1 cellular context compared by ENCODE assay signal in the genomic region with DNA sequence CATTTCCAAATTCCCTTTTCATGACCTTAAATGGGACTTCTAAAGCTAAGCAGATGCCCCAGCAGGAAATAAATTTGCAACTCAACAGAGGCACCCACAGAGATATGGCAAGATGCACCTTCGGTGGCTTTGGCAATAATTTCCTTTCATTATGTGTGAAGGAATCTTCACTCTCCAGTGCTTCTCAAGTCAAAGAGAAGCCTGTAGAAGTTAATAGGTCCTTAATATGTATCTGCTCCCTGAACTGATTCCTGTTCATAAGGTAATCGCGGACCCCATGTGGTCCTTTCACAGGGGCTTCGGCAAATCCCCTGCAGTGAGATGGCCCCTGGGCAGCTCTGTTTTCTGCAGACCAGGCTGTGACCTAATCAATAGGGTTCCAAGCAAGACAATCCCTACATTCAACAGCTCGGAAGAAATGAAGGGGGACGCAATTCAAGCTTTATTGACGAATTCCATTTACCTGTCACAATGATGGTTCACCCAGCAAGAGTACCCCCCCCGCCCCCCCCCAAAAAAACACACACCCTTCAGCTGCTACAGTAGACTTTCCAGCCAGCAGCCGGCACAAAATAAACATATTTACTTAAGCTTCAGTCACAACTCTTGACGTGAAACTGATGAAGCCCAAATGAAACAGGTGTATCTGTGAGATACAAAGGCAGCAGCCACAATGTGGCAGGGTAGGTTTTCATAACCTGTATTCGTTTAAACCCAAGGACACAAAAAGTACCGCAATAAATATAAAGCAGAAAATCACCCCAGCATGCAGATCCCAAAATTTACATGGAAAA.
TF ChIP-seq lines count a peak whose summit lies in the region.

No MANE protein-coding gene starts in this region.

TF ChIP-seq in H1, 55 proteins besides CTCF, POLR2A, EP300 and RAD21 (continued from another document):
- TF ChIP-seq, protein P1, sequence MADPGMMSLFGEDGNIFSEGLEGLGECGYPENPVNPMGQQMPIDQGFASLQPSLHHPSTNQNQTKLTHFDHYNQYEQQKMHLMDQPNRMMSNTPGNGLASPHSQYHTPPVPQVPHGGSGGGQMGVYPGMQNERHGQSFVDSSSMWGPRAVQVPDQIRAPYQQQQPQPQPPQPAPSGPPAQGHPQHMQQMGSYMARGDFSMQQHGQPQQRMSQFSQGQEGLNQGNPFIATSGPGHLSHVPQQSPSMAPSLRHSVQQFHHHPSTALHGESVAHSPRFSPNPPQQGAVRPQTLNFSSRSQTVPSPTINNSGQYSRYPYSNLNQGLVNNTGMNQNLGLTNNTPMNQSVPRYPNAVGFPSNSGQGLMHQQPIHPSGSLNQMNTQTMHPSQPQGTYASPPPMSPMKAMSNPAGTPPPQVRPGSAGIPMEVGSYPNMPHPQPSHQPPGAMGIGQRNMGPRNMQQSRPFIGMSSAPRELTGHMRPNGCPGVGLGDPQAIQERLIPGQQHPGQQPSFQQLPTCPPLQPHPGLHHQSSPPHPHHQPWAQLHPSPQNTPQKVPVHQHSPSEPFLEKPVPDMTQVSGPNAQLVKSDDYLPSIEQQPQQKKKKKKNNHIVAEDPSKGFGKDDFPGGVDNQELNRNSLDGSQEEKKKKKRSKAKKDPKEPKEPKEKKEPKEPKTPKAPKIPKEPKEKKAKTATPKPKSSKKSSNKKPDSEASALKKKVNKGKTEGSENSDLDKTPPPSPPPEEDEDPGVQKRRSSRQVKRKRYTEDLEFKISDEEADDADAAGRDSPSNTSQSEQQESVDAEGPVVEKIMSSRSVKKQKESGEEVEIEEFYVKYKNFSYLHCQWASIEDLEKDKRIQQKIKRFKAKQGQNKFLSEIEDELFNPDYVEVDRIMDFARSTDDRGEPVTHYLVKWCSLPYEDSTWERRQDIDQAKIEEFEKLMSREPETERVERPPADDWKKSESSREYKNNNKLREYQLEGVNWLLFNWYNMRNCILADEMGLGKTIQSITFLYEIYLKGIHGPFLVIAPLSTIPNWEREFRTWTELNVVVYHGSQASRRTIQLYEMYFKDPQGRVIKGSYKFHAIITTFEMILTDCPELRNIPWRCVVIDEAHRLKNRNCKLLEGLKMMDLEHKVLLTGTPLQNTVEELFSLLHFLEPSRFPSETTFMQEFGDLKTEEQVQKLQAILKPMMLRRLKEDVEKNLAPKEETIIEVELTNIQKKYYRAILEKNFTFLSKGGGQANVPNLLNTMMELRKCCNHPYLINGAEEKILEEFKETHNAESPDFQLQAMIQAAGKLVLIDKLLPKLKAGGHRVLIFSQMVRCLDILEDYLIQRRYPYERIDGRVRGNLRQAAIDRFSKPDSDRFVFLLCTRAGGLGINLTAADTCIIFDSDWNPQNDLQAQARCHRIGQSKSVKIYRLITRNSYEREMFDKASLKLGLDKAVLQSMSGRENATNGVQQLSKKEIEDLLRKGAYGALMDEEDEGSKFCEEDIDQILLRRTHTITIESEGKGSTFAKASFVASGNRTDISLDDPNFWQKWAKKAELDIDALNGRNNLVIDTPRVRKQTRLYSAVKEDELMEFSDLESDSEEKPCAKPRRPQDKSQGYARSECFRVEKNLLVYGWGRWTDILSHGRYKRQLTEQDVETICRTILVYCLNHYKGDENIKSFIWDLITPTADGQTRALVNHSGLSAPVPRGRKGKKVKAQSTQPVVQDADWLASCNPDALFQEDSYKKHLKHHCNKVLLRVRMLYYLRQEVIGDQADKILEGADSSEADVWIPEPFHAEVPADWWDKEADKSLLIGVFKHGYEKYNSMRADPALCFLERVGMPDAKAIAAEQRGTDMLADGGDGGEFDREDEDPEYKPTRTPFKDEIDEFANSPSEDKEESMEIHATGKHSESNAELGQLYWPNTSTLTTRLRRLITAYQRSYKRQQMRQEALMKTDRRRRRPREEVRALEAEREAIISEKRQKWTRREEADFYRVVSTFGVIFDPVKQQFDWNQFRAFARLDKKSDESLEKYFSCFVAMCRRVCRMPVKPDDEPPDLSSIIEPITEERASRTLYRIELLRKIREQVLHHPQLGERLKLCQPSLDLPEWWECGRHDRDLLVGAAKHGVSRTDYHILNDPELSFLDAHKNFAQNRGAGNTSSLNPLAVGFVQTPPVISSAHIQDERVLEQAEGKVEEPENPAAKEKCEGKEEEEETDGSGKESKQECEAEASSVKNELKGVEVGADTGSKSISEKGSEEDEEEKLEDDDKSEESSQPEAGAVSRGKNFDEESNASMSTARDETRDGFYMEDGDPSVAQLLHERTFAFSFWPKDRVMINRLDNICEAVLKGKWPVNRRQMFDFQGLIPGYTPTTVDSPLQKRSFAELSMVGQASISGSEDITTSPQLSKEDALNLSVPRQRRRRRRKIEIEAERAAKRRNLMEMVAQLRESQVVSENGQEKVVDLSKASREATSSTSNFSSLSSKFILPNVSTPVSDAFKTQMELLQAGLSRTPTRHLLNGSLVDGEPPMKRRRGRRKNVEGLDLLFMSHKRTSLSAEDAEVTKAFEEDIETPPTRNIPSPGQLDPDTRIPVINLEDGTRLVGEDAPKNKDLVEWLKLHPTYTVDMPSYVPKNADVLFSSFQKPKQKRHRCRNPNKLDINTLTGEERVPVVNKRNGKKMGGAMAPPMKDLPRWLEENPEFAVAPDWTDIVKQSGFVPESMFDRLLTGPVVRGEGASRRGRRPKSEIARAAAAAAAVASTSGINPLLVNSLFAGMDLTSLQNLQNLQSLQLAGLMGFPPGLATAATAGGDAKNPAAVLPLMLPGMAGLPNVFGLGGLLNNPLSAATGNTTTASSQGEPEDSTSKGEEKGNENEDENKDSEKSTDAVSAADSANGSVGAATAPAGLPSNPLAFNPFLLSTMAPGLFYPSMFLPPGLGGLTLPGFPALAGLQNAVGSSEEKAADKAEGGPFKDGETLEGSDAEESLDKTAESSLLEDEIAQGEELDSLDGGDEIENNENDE (IDR thresholded peaks at IDR 0.05; ENCODE audit: insufficient replicate concordance, low read length): peak; percentile 69
- peak; percentile 23 for TF ChIP-seq ASH2L (IDR thresholded peaks at IDR 0.05; ENCODE audit: low read length)
- 0 out of 2 replicates have a peak, but pooled peaks have one; percentile 3 for TF ChIP-seq TCF12 (IDR thresholded peaks at IDR 0.05; ENCODE audit: low read depth, low read length)
- TF ChIP-seq POLR2AphosphoS5 (IDR thresholded peaks at IDR 0.05; ENCODE audit: low read depth, low read length): no peak
- TF ChIP-seq FOSL1 (IDR thresholded peaks at IDR 0.05; ENCODE audit: insufficient read depth, low read depth, low read length): no peak
- TF ChIP-seq ATF2 (IDR thresholded peaks at IDR 0.05; ENCODE audit: low read length): peak; percentile 82
- TF ChIP-seq BCL11A (IDR thresholded peaks at IDR 0.05; ENCODE audit: low read depth in 2 of 2, low read length in 2 of 2): no peak
- TF ChIP-seq YY1 (IDR thresholded peaks at IDR 0.05; ENCODE audit: low read depth, low read length): peak; percentile 37; the same call in 1 of the 2 replicates
- peak; percentile 74; the same call in 1 of the 2 replicates for TF ChIP-seq SRF (IDR thresholded peaks at IDR 0.05; ENCODE audit: low read depth, low read length)
- TF ChIP-seq SIN3A (conservative IDR thresholded peaks at IDR 0.05 in 1 of 2, IDR thresholded peaks at IDR 0.05 in 1 of 2; ENCODE audit: low read depth in 1 of 2, low read length in 2 of 2): no peak
- TF ChIP-seq JUND (IDR thresholded peaks at IDR 0.05; ENCODE audit: low read length): no peak
- peak; percentile 9; the same call in 1 of the 2 replicates for TF ChIP-seq POU5F1 (IDR thresholded peaks at IDR 0.05; ENCODE audit: low read depth, low read length)
- no peak for TF ChIP-seq CBX5 (IDR thresholded peaks at IDR 0.05; ENCODE audit: low read depth, low read length)
- TF ChIP-seq HDAC2 (IDR thresholded peaks at IDR 0.05; ENCODE audit: borderline replicate concordance in 1 of 2, low read depth in 2 of 2, low read length in 2 of 2): peak; percentile 93 to 96
- peak; percentile 32 for TF ChIP-seq CTBP2 (IDR thresholded peaks at IDR 0.05; ENCODE audit: borderline replicate concordance, insufficient read depth, insufficient read length, low read length)
- no peak for TF ChIP-seq BRCA1 (IDR thresholded peaks at IDR 0.05; ENCODE audit: low read depth, low read length)
- TF ChIP-seq TAF7 (optimal IDR thresholded peaks at IDR 0.05; ENCODE audit: borderline replicate concordance, low read depth, low read length): peak; percentile 36
- TF ChIP-seq RXRA (IDR thresholded peaks at IDR 0.05; ENCODE audit: insufficient read depth, low read depth, low read length): peak; percentile 54; the same call in 1 of the 2 replicates
- peak; percentile 88 for TF ChIP-seq NANOG (IDR thresholded peaks at IDR 0.05; ENCODE audit: insufficient read depth, low read depth, low read length, poor library complexity, severe bottlenecking)
- TF ChIP-seq GTF2F1 (IDR thresholded peaks at IDR 0.05; ENCODE audit: borderline replicate concordance, low read depth, low read length): no peak
TF ChIP-seq in H1: peak in this region for 14.
